In genomic region chr11:60906132-60906972, GRCh38 we compare ENCODE assay signal across 8 cellular contexts.
DNase-seq lines count a peak whose midpoint lies in the region; ATAC-seq, FAIRE-seq and TF ChIP-seq lines count a peak whose summit lies in the region.

Gene PRPF19, minus strand, starts transcription at chr11:60906585. Its CDS starts 203 bp downstream, at chr11:60906382.

- FAIRE-seq in H54 (lab: Jason Lieb, UNC), result peak; percentile 11

- H3F3A ChIP-seq in Loucy (ENCODE audit: low read depth), result no peaks in the 10 kb centered on the region

- peak; percentile 96 for ATAC-seq in stimulated activated naive CD8-positive, alpha-beta T cell treated with anti-CD3 and anti-CD28 coated beads, Interleukin-15, amount 100 ng/mL, for 72 hours

- peak within 1 kb of the TSS; percentile 98 for H3K9ac ChIP-seq in Loucy (ENCODE audit: low read depth, low read length, poor library complexity, severe bottlenecking)

- no peaks in the 10 kb centered on the region for H3K9me2 ChIP-seq in Loucy (replicated peaks; ENCODE audit: low read depth, low read length)

- peak within 1 kb of the TSS; percentile 90 for H2AFZ ChIP-seq in Loucy (ENCODE audit: low read length)

- H3K4me1 Mint-ChIP-seq in nephron progenitor cell, result peaks cover 40% of the 10 kb centered on the region
- peaks cover 64% of the 10 kb centered on the region for H3K4me1 Mint-ChIP-seq in stimulated activated naive CD8-positive, alpha-beta T cell treated with anti-CD3 and anti-CD28 coated beads, Interleukin-15, amount 100 ng/mL, for 72 hours

- TF ChIP-seq CTCF in Loucy (conservative IDR thresholded peaks at IDR 0.05; ENCODE audit: low read length), result no peak
- no peak for TF ChIP-seq CTCF in fibroblast of pulmonary artery (IDR thresholded peaks at IDR 0.05; ENCODE audit: low read length, missing control alignments)
- no peak for TF ChIP-seq CTCF in nephron progenitor cell (IDR thresholded peaks at IDR 0.05)

- peak within 1 kb of the TSS; percentile 96 for H3K27ac Mint-ChIP-seq in nephron progenitor cell
- H3K27ac Mint-ChIP-seq in stimulated activated naive CD8-positive, alpha-beta T cell treated with anti-CD3 and anti-CD28 coated beads, Interleukin-15, amount 100 ng/mL, for 72 hours, result peak within 1 kb of the TSS; percentile 96 to 98

- peaks cover 20% of the 10 kb centered on the region for H3K36me3 Mint-ChIP-seq in nephron progenitor cell (ENCODE audit: low read depth)

- no peaks in the 10 kb centered on the region for H3K27me3 ChIP-seq in Loucy (ENCODE audit: insufficient read depth, low read length, poor library complexity, severe bottlenecking)

- peak within 1 kb of the TSS; percentile 99 for H3K4me3 ChIP-seq in Loucy (ENCODE audit: low read length, poor library complexity, severe bottlenecking)
- H3K4me3 ChIP-seq in fibroblast of pulmonary artery (replicated peaks; ENCODE audit: low read depth, low read length), result peak within 1 kb of the TSS; percentile 84

- no peaks in the 10 kb centered on the region for H3K9me3 ChIP-seq in Loucy (ENCODE audit: insufficient read depth, low read depth, low read length)

- H3K4me3 Mint-ChIP-seq in nephron progenitor cell, result peak within 1 kb of the TSS; percentile 86
- H3K4me3 Mint-ChIP-seq in stimulated activated naive CD8-positive, alpha-beta T cell treated with anti-CD3 and anti-CD28 coated beads, Interleukin-15, amount 100 ng/mL, for 72 hours, result peak within 1 kb of the TSS; percentile 94

- DNase-seq in EH (ENCODE audit: low read depth) (peak; percentile 98), H54 (ENCODE audit: insufficient read length, low spot score) (peak; percentile 90), fibroblast of pulmonary artery (ENCODE audit: low read depth) (peak; percentile 95), nephron progenitor cell (peak; percentile 100)
- DNase-seq in activated T-helper 9 cell treated with anti-CD3 and anti-CD28 coated beads, Interleukin-2, amount 50 U/mL, for 16 hours (ENCODE audit: low read depth), result peak; percentile 95
- DNase-seq in stimulated activated naive CD8-positive, alpha-beta T cell treated with anti-CD3 and anti-CD28 coated beads, Interleukin-15, amount 100 ng/mL, for 72 hours, result peak; percentile 99

- peaks cover 37% of the 10 kb centered on the region for H4K20me1 ChIP-seq in Loucy (ENCODE audit: insufficient read depth, low read length, poor library complexity, severe bottlenecking)

- H3K4me1 ChIP-seq in Loucy (ENCODE audit: insufficient read depth, low read length, poor library complexity, severe bottlenecking), result peaks cover 41% of the 10 kb centered on the region

- peaks cover 35% of the 10 kb centered on the region for H3K27me3 Mint-ChIP-seq in nephron progenitor cell (ENCODE audit: low read depth, poor library complexity)
- H3K27me3 Mint-ChIP-seq in stimulated activated naive CD8-positive, alpha-beta T cell treated with anti-CD3 and anti-CD28 coated beads, Interleukin-15, amount 100 ng/mL, for 72 hours, result no peaks in the 10 kb centered on the region

- TF ChIP-seq POLR2A in H54 (IDR thresholded peaks at IDR 0.05; ENCODE audit: low read depth, low read length), result peak; percentile 87
- TF ChIP-seq POLR2A in Raji (IDR thresholded peaks at IDR 0.05; ENCODE audit: insufficient read depth, low read depth, low read length), result peak; percentile 97

- peak within 1 kb of the TSS; percentile 100 for H3K4me2 ChIP-seq in Loucy (ENCODE audit: low read depth, low read length, poor library complexity, severe bottlenecking)

- peaks cover 50% of the 10 kb centered on the region for H3K79me2 ChIP-seq in Loucy (ENCODE audit: insufficient read depth, low read length)

- H3K36me3 ChIP-seq in Loucy (ENCODE audit: insufficient read depth, low read length), result peaks cover 21% of the 10 kb centered on the region; the same call in 1 of the 2 replicates

- peaks cover 26% of the 10 kb centered on the region for H3K9me3 Mint-ChIP-seq in nephron progenitor cell
- H3K9me3 Mint-ChIP-seq in stimulated activated naive CD8-positive, alpha-beta T cell treated with anti-CD3 and anti-CD28 coated beads, Interleukin-15, amount 100 ng/mL, for 72 hours, result peaks cover 21 to 23% of the 10 kb centered on the region in 2 donors

Comparison
In these comparisons a context has a peak if more than half of its experiments do, and no peak if none do; other contexts are left out.
1. Peak in every context shown above with its lines: DNase-seq, ATAC-seq and H3K4me3 ChIP-seq.